21 cellular contexts compared by ENCODE assay signal in genomic region chr3:1191061-1191460, GRCh38.
DNase-seq lines count a peak whose midpoint lies in the region; ATAC-seq and TF ChIP-seq lines count a peak whose summit lies in the region.
"Had no signal": no experiment of that assay in that cellular context is flagged by ENCODE, and none has a peak within 500 bp of the region (broad histone marks: within the 10 kb centered on the region; RNA-seq: fewer than 3 reads in every experiment).

No MANE protein-coding gene starts in this region.

- H3K4me1 ChIP-seq in stomach = no peaks in the 10 kb centered on the region

- H3K4me3 ChIP-seq in fibroblast of mammary gland (ENCODE audit: control insufficient read depth, low read depth, low read length) = no peak overlapping the region
- H3K4me3 ChIP-seq in kidney epithelial cell (ENCODE audit: low read depth, low read length) = no peak overlapping the region
- no peak overlapping the region for H3K4me3 ChIP-seq in stomach

- H3K27me3 ChIP-seq in kidney epithelial cell (ENCODE audit: control insufficient read depth, insufficient read depth, low read length) (no peaks in the 10 kb centered on the region), stomach (no peaks in the 10 kb centered on the region)

- no peak for TF ChIP-seq EP300 in stomach (IDR thresholded peaks at IDR 0.05)

- DNase-seq in DMS53 (lab: John Stamatoyannopoulos, UW) (peak; percentile 7), DMS53 treated with DMSO at 0.1 percent for 48 hours (lab: John Stamatoyannopoulos, UW; ENCODE audit: unreplicated experiment) (no peak), fibroblast of mammary gland (ENCODE audit: low read depth) (peak; percentile 58), kidney epithelial cell (ENCODE audit: low read depth) (peak; percentile 59), cerebellar cortex (ENCODE audit: low spot score) (no peak), NCI-H1436 (lab: John Stamatoyannopoulos, UW) (no peak), stomach (no peak)
- DNase-seq: GOT3; HCEC 1CT; MM.1S; NCI-H1694; NCI-H2029 treated with DMSO at 0.1 percent for 48 hours; NCI-H446 treated with DMSO at 0.1 percent for 48 hours; NCI-H526; NCI-H82; NK-92 treated with Interleukin-12 subunit alpha and Interleukin-12 subunit beta, amount 100 ng/mL, for 24 hours; PC-3; SHP77 had no signal

- intact Hi-C loops in stomach (cut with DNase I; ENCODE audit: low total_unique reads) = no loop called here

- H3K36me3 ChIP-seq in kidney epithelial cell (ENCODE audit: control insufficient read depth, insufficient read depth, low read length) = no peaks in the 10 kb centered on the region
- no peaks in the 10 kb centered on the region for H3K36me3 ChIP-seq in stomach

- TF ChIP-seq POLR2A in stomach (IDR thresholded peaks at IDR 0.05) = no peak

- no peak overlapping the region for H3K27ac ChIP-seq in stomach
- H3K27ac ChIP-seq: 22Rv1, KMS-11 had no signal

- TF ChIP-seq CTCF in fibroblast of mammary gland (conservative IDR thresholded peaks at IDR 0.05; ENCODE audit: control insufficient read depth, insufficient read depth, low read depth, low read length) (no peak), kidney epithelial cell (IDR thresholded peaks at IDR 0.05; ENCODE audit: insufficient read depth, low read length, poor library complexity, severe bottlenecking) (no peak), stomach (IDR thresholded peaks at IDR 0.05) (no peak)

- H3K9me3 ChIP-seq in stomach = peaks cover 0 to 10% (median 2%) of the 10 kb centered on the region in 4 donors

- no peak for ATAC-seq in HG02938 (IDR thresholded peaks at IDR 0.05; ENCODE audit: unreplicated experiment)
- ATAC-seq: PC-3 had no signal

- WGBS in stomach, 5 donors = 29 to 50% (median 33%) methylated on average over 1 of the region's 1 CpG

Comparison
In these comparisons a context has a peak if more than half of its experiments do, and no peak if none do; other contexts are left out.
1. DNase-seq: peak in DMS53 (single experiment), fibroblast of mammary gland (single experiment) and kidney epithelial cell (single experiment); none in DMS53 treated with DMSO at 0.1 percent for 48 hours (single experiment), cerebellar cortex (single experiment), NCI-H1436 (single experiment) and stomach (single experiment).